In the genomic region with DNA sequence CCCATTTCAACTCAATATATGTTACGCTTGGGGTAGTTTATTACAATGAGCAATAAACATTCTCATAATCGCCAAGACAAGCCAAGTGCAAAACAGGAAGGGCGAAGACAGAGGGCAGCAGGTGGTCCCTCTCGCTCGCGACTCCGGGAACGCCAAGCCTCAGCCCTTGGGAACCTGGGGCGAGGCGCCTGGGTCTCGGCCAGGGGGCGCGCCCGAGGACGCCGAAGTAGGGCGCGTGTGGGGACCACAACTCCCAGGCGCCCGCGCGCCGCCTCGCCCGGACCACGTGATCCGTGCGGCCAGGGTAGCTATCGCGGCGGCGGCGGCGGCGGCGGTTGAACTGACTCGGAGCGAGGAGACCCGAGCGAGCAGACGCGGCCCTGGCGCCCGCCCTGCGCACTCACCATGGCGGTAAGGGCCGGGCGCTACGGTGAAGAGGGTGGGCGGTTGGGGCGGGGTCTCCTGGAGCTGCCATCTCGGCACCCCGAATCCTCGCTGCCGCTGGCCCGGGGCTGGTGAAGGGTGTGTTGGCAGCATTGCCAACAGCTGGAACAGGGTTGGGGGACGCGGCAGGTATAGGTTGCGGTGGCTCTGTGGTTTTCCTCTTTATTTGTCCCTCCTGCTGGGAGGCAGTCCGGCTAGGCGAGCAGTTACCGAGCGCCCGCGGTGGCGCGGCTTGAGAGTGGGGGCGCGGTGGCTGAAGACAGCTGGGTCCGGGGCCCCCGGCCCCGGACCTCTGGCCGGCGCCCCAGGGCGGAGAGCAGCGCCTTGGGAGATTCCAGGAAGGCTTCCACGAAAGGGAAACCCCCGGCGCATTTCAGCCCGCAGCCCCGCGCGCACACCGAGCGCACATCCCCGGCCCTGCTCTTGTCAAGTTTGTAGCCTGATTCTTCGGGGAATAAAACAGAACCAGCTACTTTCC, we compare ENCODE assay signal across 8 cellular contexts. TPM values are rescaled to one million over a fixed set of nuclear protein-coding genes. Genes with fewer than 3 reads are reported as not detected.
DNase-seq lines count a peak whose midpoint lies in the region; ATAC-seq and TF ChIP-seq lines count a peak whose summit lies in the region.

A gene with protein sequence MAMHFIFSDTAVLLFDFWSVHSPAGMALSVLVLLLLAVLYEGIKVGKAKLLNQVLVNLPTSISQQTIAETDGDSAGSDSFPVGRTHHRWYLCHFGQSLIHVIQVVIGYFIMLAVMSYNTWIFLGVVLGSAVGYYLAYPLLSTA (plus strand): TSS at position 338 of the 922 bp plus-strand sequence. CDS start 68 bp downstream, at position 406.

- DNase-seq in ELF-1 (ENCODE audit: low read depth, low spot score) (peak; percentile 93), H4 (ENCODE audit: low spot score) (peak; percentile 72), LNCaP clone FGC (ENCODE audit: low read depth) (peak; percentile 33), SJCRH30 (peak; percentile 96 to 98)
- peak; percentile 90 for DNase-seq in activated naive CD4-positive, alpha-beta T cell treated with Interleukin-2 at 50 U/mL for 16 hours

- peak within 1 kb of the TSS; percentile 66 for H3K4me3 ChIP-seq in LNCaP clone FGC (ENCODE audit: low read depth, low read length)
- H3K4me3 ChIP-seq in SJCRH30 = peak within 1 kb of the TSS; percentile 83
- H3K4me3 ChIP-seq in gastroesophageal sphincter = peak within 1 kb of the TSS; percentile 76 to 80
- H3K4me3 ChIP-seq in neutrophil (ENCODE audit: low read depth in 1 of 2, low read length in 1 of 2) = peak within 1 kb of the TSS; percentile 68 to 98

- H3K9me3 ChIP-seq in SJCRH30 (replicated peaks) (no peaks in the 10 kb centered on the region), gastroesophageal sphincter (no peaks in the 10 kb centered on the region), neutrophil (no peaks in the 10 kb centered on the region)

- H3K36me3 ChIP-seq in SJCRH30 (no peaks in the 10 kb centered on the region), gastroesophageal sphincter (no peaks in the 10 kb centered on the region), neutrophil (peaks cover 9% of the 10 kb centered on the region)

- H3K27me3 ChIP-seq in SJCRH30 = no peaks in the 10 kb centered on the region
- H3K27me3 ChIP-seq in gastroesophageal sphincter = peaks cover 3% of the 10 kb centered on the region
- peaks cover 3% of the 10 kb centered on the region for H3K27me3 ChIP-seq in neutrophil

- TF ChIP-seq CTCF in LNCaP clone FGC (IDR thresholded peaks at IDR 0.05; ENCODE audit: control insufficient read depth, extremely low read depth, insufficient read depth) (peak; percentile 40; the same call in 1 of the 2 replicates), gastroesophageal sphincter (IDR thresholded peaks at IDR 0.05) (peak in 3 of 4 experiments; percentile 24 to 58 (median 29)), neutrophil (IDR thresholded peaks at IDR 0.05) (peak; percentile 44), subcutaneous adipose tissue (IDR thresholded peaks at IDR 0.05; ENCODE audit: low read depth) (no peak)

- peak; percentile 63 to 78 for TF ChIP-seq POLR2A in gastroesophageal sphincter (IDR thresholded peaks at IDR 0.05)

- 0% methylated on average over 2 to 28 of the region's 87 CpGs for WGBS in gastroesophageal sphincter (ENCODE audit: low coverage in 1 of 2), 2 donors

- no peak for TF ChIP-seq EP300 in gastroesophageal sphincter (IDR thresholded peaks at IDR 0.05)

- peak; percentile 94 for ATAC-seq in gastroesophageal sphincter

- H3K27ac ChIP-seq in SJCRH30 = peak within 1 kb of the TSS; percentile 77
- H3K27ac ChIP-seq in gastroesophageal sphincter = peak within 1 kb of the TSS; percentile 13 to 88 (median 80)
- H3K27ac ChIP-seq in neutrophil = peak within 1 kb of the TSS; percentile 94

- H3K4me1 ChIP-seq in SJCRH30 = peaks cover 44% of the 10 kb centered on the region
- peaks cover 0 to 55% (median 6%) of the 10 kb centered on the region in 3 donors for H3K4me1 ChIP-seq in gastroesophageal sphincter
- H3K4me1 ChIP-seq in neutrophil (ENCODE audit: control insufficient read depth in 1 of 2, insufficient read depth in 1 of 2, low read depth in 1 of 2, low read length in 1 of 2) = peaks cover 50 to 54% of the 10 kb centered on the region in 2 experiments

RNA-seq across cellular contexts. Expression of the gene that starts here (rescaled TPM):
- total RNA-seq in H4 (2014; rRNA removed; shearing (Covaris generic)) = 7.3 and 9.8 TPM in 2 replicates
- 21.6 and 23.0 TPM in 2 replicates for total RNA-seq in SJCRH30 (2014; rRNA removed; shearing (Covaris generic))
- total RNA-seq in gastroesophageal sphincter = 10 to 100 TPM in 3 of 4 donors, 1 to 10 TPM in 1; 6.7 to 26.6 (median 13.6) TPM
- total RNA-seq in subcutaneous adipose tissue = 100 to 1,000 TPM in 2 of 4 donors, 10 to 100 TPM in 2; 42.0 to 144 (median 87.3) TPM

Comparison
In these comparisons a context has a peak if more than half of its experiments do, and no peak if none do; other contexts are left out.
1. Peak in every context shown above with its lines: DNase-seq, ATAC-seq, H3K4me3 ChIP-seq and H3K27ac ChIP-seq.
2. DNase-seq: peak in every context shown above with its lines; median percentile 97 in SJCRH30; 93 in ELF-1; 90 in activated naive CD4-positive, alpha-beta T cell treated with Interleukin-2 at 50 U/mL for 16 hours; 72 in H4; 33 in LNCaP clone FGC.